Comparison of ENCODE assay signal across 17 cellular contexts in genomic region chr4:77147400-77147782, GRCh38. TPM values are rescaled to one million over a fixed set of nuclear protein-coding genes. Genes with fewer than 3 reads are reported as not detected.
DNase-seq lines count a peak whose midpoint lies in the region; ATAC-seq, FAIRE-seq and TF ChIP-seq lines count a peak whose summit lies in the region.
"Had no signal": no experiment of that assay in that cellular context is flagged by ENCODE, and none has a peak within 500 bp of the region (broad histone marks: within the 10 kb centered on the region; RNA-seq: fewer than 3 reads in every experiment).

No MANE protein-coding gene starts in this region.

- no peak overlapping the region for H3K4me2 ChIP-seq in mesenchymal stem cell (ENCODE audit: low read length, poor library complexity, severe bottlenecking)

- ATAC-seq in HG03432 (IDR thresholded peaks at IDR 0.05; ENCODE audit: unreplicated experiment), result no peak
- ATAC-seq: body of pancreas; stimulated activated naive CD8-positive, alpha-beta T cell treated with anti-CD3 and anti-CD28 coated beads, Interleukin-15, Interleukin-2, amounts not matched to agents 100 U/mL and 50 U/mL, for 24 hours had no signal

- no peak overlapping the region for H4K91ac ChIP-seq in mesenchymal stem cell (ENCODE audit: low read length)

- H2BK120ac ChIP-seq in mesenchymal stem cell (ENCODE audit: low read depth, low read length), result no peak overlapping the region

- no peaks in the 10 kb centered on the region for H3K79me1 ChIP-seq in mesenchymal stem cell (replicated peaks; ENCODE audit: low read length, poor library complexity, severe bottlenecking)

- peak overlapping the region; percentile 92 for H3K27ac ChIP-seq in SK-N-MC
- no peak overlapping the region for H3K27ac ChIP-seq in mesenchymal stem cell (ENCODE audit: low read length, poor library complexity, severe bottlenecking)
- H3K27ac ChIP-seq: foreskin keratinocyte had no signal

- H2BK15ac ChIP-seq in mesenchymal stem cell (ENCODE audit: low read depth, poor library complexity, severe bottlenecking), result no peak overlapping the region

- H3K9me3 ChIP-seq in SK-N-MC (ENCODE audit: low read depth, low read length) (no peaks in the 10 kb centered on the region), mesenchymal stem cell (ENCODE audit: control insufficient read depth, low read length) (no peaks in the 10 kb centered on the region)
- H3K9me3 ChIP-seq: body of pancreas, MG63 had no signal

- H3K4me3 ChIP-seq in SK-N-MC (no peak overlapping the region), mesenchymal stem cell (ENCODE audit: insufficient read depth in 1 of 2, low read depth in 1 of 2, low read length in 2 of 2) (no peak overlapping the region)
- H3K4me3 ChIP-seq: body of pancreas, MG63 had no signal

- WGBS in mesenchymal stem cell, result 80% methylated on average over 1 of the region's 2 CpGs

- no peak overlapping the region for H4K8ac ChIP-seq in mesenchymal stem cell (ENCODE audit: low read length)

- H3K27me3 ChIP-seq in mesenchymal stem cell (ENCODE audit: control insufficient read depth in 1 of 2, insufficient read depth in 1 of 2, low read length in 2 of 2), result no peaks in the 10 kb centered on the region
- H3K27me3 ChIP-seq: body of pancreas, foreskin keratinocyte, MG63 had no signal

- H2BK12ac ChIP-seq in mesenchymal stem cell (ENCODE audit: low read length in 2 of 2), result no peak overlapping the region

- H3K4me1 ChIP-seq in mesenchymal stem cell (ENCODE audit: control insufficient read depth, insufficient read depth, low read depth, low read length), result no peaks in the 10 kb centered on the region

- no peak overlapping the region for H3K23ac ChIP-seq in mesenchymal stem cell (ENCODE audit: low read length in 2 of 2)

- no peak for DNase-seq in HEK293T (ENCODE audit: extremely low spot score)
- DNase-seq in SK-N-MC (ENCODE audit: low read depth, low spot score), result no peak
- peak; percentile 18 for DNase-seq in mesenchymal stem cell
- DNase-seq in urothelium cell line (ENCODE audit: low spot score), result no peak
- no peak for DNase-seq in MV-4-11 (lab: John Stamatoyannopoulos, UW)
- DNase-seq in UCSD-AML1 (lab: John Stamatoyannopoulos, UW; ENCODE audit: unreplicated experiment), result no peak
- DNase-seq: body of pancreas; C1 segment of cervical spinal cord; foreskin keratinocyte; MG63; midbrain; NCI-H446; SHP77; stimulated activated CD4-positive, alpha-beta T cell treated with anti-CD3 and anti-CD28 coated beads, Interleukin-15, amount 100 ng/mL, for 24 hours; stimulated activated naive CD8-positive, alpha-beta T cell treated with anti-CD3 and anti-CD28 coated beads, Interleukin-15, Interleukin-2, amounts not matched to agents 100 U/mL and 50 U/mL, for 24 hours had no signal

- CTCF ChIA-PET in HEK293T (lab: Yijun Ruan, JAX), result interaction anchor here (1.9 kb wide), 1 partner anchor 52 kb away, joined by 9 read pairs; no protein-coding TSS in a partner anchor

- no peak overlapping the region for H3K14ac ChIP-seq in mesenchymal stem cell (ENCODE audit: low read length in 2 of 2)

- no peak overlapping the region for H3K4ac ChIP-seq in mesenchymal stem cell (ENCODE audit: low read depth in 1 of 2, low read length in 2 of 2)

- H3K36me3 ChIP-seq in SK-N-MC (ENCODE audit: insufficient read depth, low read length) (no peaks in the 10 kb centered on the region), mesenchymal stem cell (ENCODE audit: control insufficient read depth in 1 of 2, insufficient read depth in 2 of 2, low read depth in 1 of 2, low read length in 2 of 2) (no peaks in the 10 kb centered on the region)
- H3K36me3 ChIP-seq: MG63 had no signal

- no peak overlapping the region for H2AK5ac ChIP-seq in mesenchymal stem cell (ENCODE audit: low read length, severe bottlenecking)

- no peak overlapping the region for H2BK5ac ChIP-seq in mesenchymal stem cell (ENCODE audit: low read depth, low read length, poor library complexity, severe bottlenecking)

- peak; percentile 59 for FAIRE-seq in urothelium cell line (lab: Jason Lieb, UNC)
- FAIRE-seq: endothelial cell of umbilical vein had no signal

- H3K18ac ChIP-seq in mesenchymal stem cell (ENCODE audit: low read depth in 1 of 2, low read length in 2 of 2), result no peak overlapping the region

- POLR2A ChIA-PET in HEK293T (lab: Yijun Ruan, JAX), result no interaction called here

- H2AFZ ChIP-seq in mesenchymal stem cell (ENCODE audit: low read depth, low read length), result no peak overlapping the region

- H3K9ac ChIP-seq in SK-N-MC (ENCODE audit: insufficient read length) (no peak overlapping the region), mesenchymal stem cell (ENCODE audit: low read length) (no peak overlapping the region)

TF ChIP-seq in HEK293T, 16 proteins besides CTCF, POLR2A, EP300 and RAD21:
- TF ChIP-seq L3MBTL2 (conservative IDR thresholded peaks at IDR 0.05) (no peak), CTBP1 (IDR thresholded peaks at IDR 0.05; ENCODE audit: borderline replicate concordance) (no peak), FOXM1 (IDR thresholded peaks at IDR 0.05; ENCODE audit: borderline replicate concordance) (no peak), PKNOX1 (IDR thresholded peaks at IDR 0.05) (peak; percentile 63), TARDBP (IDR thresholded peaks at IDR 0.05) (no peak), BHLHE40 (IDR thresholded peaks at IDR 0.05; ENCODE audit: borderline replicate concordance) (no peak)
TF ChIP-seq in HEK293T: peak in this region for 1.

RNA-seq across cellular contexts. Expression of gene CCNG2, which starts 9.6 kb away (rescaled TPM):
- polyA plus RNA-seq in mesenchymal stem cell (2013, experiment 1 of 2), result 34.1 TPM
- 35.7 TPM for polyA plus RNA-seq in mesenchymal stem cell (2013, experiment 2 of 2)
